In genomic region chr1:16716691-16717173, GRCh38 we compare ENCODE assay signal across 13 cellular contexts. TPM values are rescaled to one million over a fixed set of nuclear protein-coding genes. Genes with fewer than 3 reads are reported as not detected.
A peak's percentile ranks its signal among the peaks of the same experiment; 100 is the strongest.
DNase-seq lines count a peak whose midpoint lies in the region; ATAC-seq and TF ChIP-seq lines count a peak whose summit lies in the region.
"Had no signal": no experiment of that assay in that cellular context is flagged by ENCODE, and none has a peak within 500 bp of the region (broad histone marks: within the 10 kb centered on the region; RNA-seq: fewer than 3 reads in every experiment).

No MANE protein-coding gene starts in this region.

- H3K27me3 ChIP-seq in HCT116 (ENCODE audit: insufficient read depth, low read length) = no peaks in the 10 kb centered on the region
- H3K27me3 ChIP-seq in neuronal stem cell (ENCODE audit: control insufficient read depth in 3 of 3, insufficient read depth in 3 of 3, low read depth in 1 of 3, low read length in 3 of 3) = peaks cover 0 to 12% (median 0%) of the 10 kb centered on the region in 3 experiments
- H3K27me3 ChIP-seq: cardiac muscle cell had no signal

- H3K79me2 ChIP-seq in HCT116 (ENCODE audit: insufficient read depth, low read length) = no peaks in the 10 kb centered on the region

- no peaks in the 10 kb centered on the region for H4K20me1 ChIP-seq in HCT116 (ENCODE audit: insufficient read depth)

- H2BK120ac ChIP-seq in neuronal stem cell (ENCODE audit: low read depth, low read length) = peak overlapping the region; percentile 19

- H3K4me1 ChIP-seq in HCT116 (ENCODE audit: control insufficient read depth in 1 of 2, insufficient read depth in 2 of 2, low read length in 2 of 2) (peaks cover 4 to 7% of the 10 kb centered on the region in 2 experiments; a peak in 2 of 4 replicates), neuronal stem cell (ENCODE audit: control insufficient read depth in 2 of 2, insufficient read depth in 1 of 2, low read depth in 1 of 2, low read length in 2 of 2) (peaks cover 0 to 5% of the 10 kb centered on the region in 2 donors)

- no peak overlapping the region for H3K4ac ChIP-seq in neuronal stem cell (ENCODE audit: low read length)

- CTCF ChIA-PET in HCT116 (lab: Charles Lee) = interaction anchor here (0.7 to 1.6 kb wide), 3 partner anchors 9 to 17 kb away, joined by 3 to 4 read pairs (median 4); no protein-coding TSS in a partner anchor

- H3K14ac ChIP-seq in neuronal stem cell (ENCODE audit: low read length) = peak overlapping the region; percentile 2

- 0 out of 2 replicates have a peak, but pooled peaks have one; percentile 4 for ATAC-seq in HCT116
- no peak for ATAC-seq in HG02759 (IDR thresholded peaks at IDR 0.05; ENCODE audit: unreplicated experiment)
- ATAC-seq in HG02571 (IDR thresholded peaks at IDR 0.05; ENCODE audit: unreplicated experiment) = no peak
- ATAC-seq in GM21526 (IDR thresholded peaks at IDR 0.05; ENCODE audit: low FRiP score, unreplicated experiment) = no peak
- ATAC-seq: mucosa of descending colon had no signal

- H2BK12ac ChIP-seq in neuronal stem cell (ENCODE audit: low read length) = peak overlapping the region; percentile 23

- peak overlapping the region; percentile 74 for H3K18ac ChIP-seq in neuronal stem cell (ENCODE audit: low read length)

- intact Hi-C loops in HCT116 (cut with micrococcal nuclease) = no loop called here

- H3K36me3 ChIP-seq in HCT116 (ENCODE audit: control insufficient read depth in 1 of 2, insufficient read depth in 2 of 2, low read length in 2 of 2) (no peaks in the 10 kb centered on the region), neuronal stem cell (replicated peaks in 1 of 2; ENCODE audit: control insufficient read depth in 2 of 2, insufficient read depth in 2 of 2, low read length in 2 of 2) (no peaks in the 10 kb centered on the region)
- H3K36me3 ChIP-seq: cardiac muscle cell had no signal

- H3K4me2 ChIP-seq in HCT116 (ENCODE audit: low read length) = no peak overlapping the region
- H3K4me2 ChIP-seq in neuronal stem cell (ENCODE audit: insufficient read depth, low read length, poor library complexity, severe bottlenecking) = no peak overlapping the region

- no peak overlapping the region for H2AK5ac ChIP-seq in neuronal stem cell (ENCODE audit: low read depth, low read length)

- POLR2A ChIA-PET in HCT116 (lab: Charles Lee) = interaction anchor here (0.9 to 1.3 kb wide), 2 partner anchors 10 to 189 kb away, joined by 4 to 5 read pairs; no protein-coding TSS in a partner anchor

- TF ChIP-seq RAD21 in HCT116 (IDR thresholded peaks at IDR 0.05; ENCODE audit: low read depth) = no peak

- peak overlapping the region; percentile 4 for H2BK5ac ChIP-seq in neuronal stem cell (ENCODE audit: low read length)

- no TSS peak for BruUV-seq in HCT116 (replicated peaks; lab: Mats Ljungman, UMichigan)

- no peak overlapping the region for H3K4me3 ChIP-seq in HCT116 (replicated peaks in 1 of 2; ENCODE audit: low read depth in 1 of 2, low read length in 2 of 2)
- H3K4me3 ChIP-seq in coronary artery = no peak overlapping the region
- no peak overlapping the region for H3K4me3 ChIP-seq in neuronal stem cell (ENCODE audit: low read length in 2 of 2)
- H3K4me3 ChIP-seq: cardiac muscle cell, mucosa of descending colon had no signal

- H2AFZ ChIP-seq in HCT116 (ENCODE audit: low read depth, low read length, poor library complexity, severe bottlenecking) (no peak overlapping the region), neuronal stem cell (ENCODE audit: low read length) (no peak overlapping the region)

- H3K9ac ChIP-seq in HCT116 (ENCODE audit: low read length) (no peak overlapping the region), neuronal stem cell (ENCODE audit: low read depth, low read length, poor library complexity) (no peak overlapping the region)

- H3K79me1 ChIP-seq in neuronal stem cell (ENCODE audit: low read depth, low read length) = no peaks in the 10 kb centered on the region

- peak; percentile 30 for DNase-seq in D341Med (ENCODE audit: low spot score)
- no peak for DNase-seq in HCT116 (ENCODE audit: low read depth, low spot score)
- DNase-seq in coronary artery (ENCODE audit: low spot score) = peak; percentile 74
- no peak for DNase-seq in neuronal stem cell (ENCODE audit: low spot score)
- no peak for DNase-seq in NCI-H1417 (lab: John Stamatoyannopoulos, UW)
- DNase-seq: activated CD4-positive, CD25-positive, alpha-beta regulatory T cell; NCI-H1048 had no signal

- H3K27ac ChIP-seq in HCT116 (ENCODE audit: low read depth, low read length) (no peak overlapping the region; the same call in 1 of the 2 replicates), coronary artery (no peak overlapping the region), neuronal stem cell (replicated peaks; ENCODE audit: low read length) (no peak overlapping the region)

- TF ChIP-seq POLR2A in HCT116 (IDR thresholded peaks at IDR 0.05; ENCODE audit: borderline replicate concordance, extremely low read depth, insufficient read depth, insufficient read length) = no peak

- no peak overlapping the region for H4K91ac ChIP-seq in neuronal stem cell (ENCODE audit: low read depth, low read length, poor library complexity)

- peak overlapping the region; percentile 4 for H2BK15ac ChIP-seq in neuronal stem cell (ENCODE audit: low read length)

- no peak overlapping the region for H4K8ac ChIP-seq in neuronal stem cell (ENCODE audit: low read depth, low read length)

- WGBS in neuronal stem cell (ENCODE audit: extremely low coverage in 2 of 2, insufficient read length in 2 of 2, insufficient replicate concordance in 1 of 2), 2 donors = no CpG with 5 or more reads among the region's 3 CpGs

- RAD21 ChIA-PET in HCT116 (lab: Charles Lee; ENCODE audit: low non-redundant PET in 1 of 2, low total read pairs in 2 of 2, uncharacterized antibody in 2 of 2, unreplicated experiment in 2 of 2) = no interaction called here

- H3K23ac ChIP-seq in neuronal stem cell (ENCODE audit: low read depth, low read length, poor library complexity) = no peak overlapping the region

- H3K9me2 ChIP-seq in HCT116 (ENCODE audit: insufficient read depth) = no peaks in the 10 kb centered on the region

- H3K9me3 ChIP-seq in HCT116 (ENCODE audit: control insufficient read depth in 1 of 2, insufficient read depth in 1 of 2, low read depth in 1 of 2, low read length in 2 of 2) = no peaks in the 10 kb centered on the region
- no peaks in the 10 kb centered on the region for H3K9me3 ChIP-seq in neuronal stem cell (replicated peaks in 1 of 2; ENCODE audit: control insufficient read depth in 2 of 2, insufficient read depth in 1 of 2, low read depth in 1 of 2, low read length in 2 of 2)
- H3K9me3 ChIP-seq: mucosa of descending colon had no signal

- no peak for TF ChIP-seq CTCF in HCT116 (IDR thresholded peaks at IDR 0.05 in 2 of 3, conservative IDR thresholded peaks at IDR 0.05 in 1 of 3; ENCODE audit: borderline replicate concordance in 1 of 3, insufficient read depth in 1 of 3, low read depth in 2 of 3, low read length in 2 of 3)
- no peak for TF ChIP-seq CTCF in coronary artery (IDR thresholded peaks at IDR 0.05)

TF ChIP-seq in HCT116, 20 proteins besides CTCF, POLR2A, EP300 and RAD21:
- TF ChIP-seq ATF3 (IDR thresholded peaks at IDR 0.05) = no peak

RNA-seq across cellular contexts. Expression of gene RNU1-4, which starts 23.6 kb away (rescaled TPM):
- total RNA-seq in HCT116 (2021; ENCODE audit: unreplicated experiment) = 1,685 TPM
- polyA plus RNA-seq in HCT116 (2012) = 8.8 and 29.6 TPM in 2 replicates
- 14.3 TPM for polyA plus RNA-seq in neuronal stem cell (2013, experiment 1 of 2)
- polyA plus RNA-seq in neuronal stem cell (2013, experiment 2 of 2) = 15.9 TPM
- polyA plus RNA-seq: BJ, cardiac muscle cell had no signal

RNA-seq across cellular contexts. Expression of gene RNU1-3, which starts 50.0 kb away (rescaled TPM):
- total RNA-seq in HCT116 (2021; ENCODE audit: unreplicated experiment) = 1,685 TPM
- polyA plus RNA-seq in HCT116 (2012) = 8.8 and 29.6 TPM in 2 replicates
- 14.3 TPM for polyA plus RNA-seq in neuronal stem cell (2013, experiment 1 of 2)
- polyA plus RNA-seq in neuronal stem cell (2013, experiment 2 of 2) = 15.9 TPM
- polyA plus RNA-seq: BJ, cardiac muscle cell had no signal

Comparison
In these comparisons a context has a peak if more than half of its experiments do, and no peak if none do; other contexts are left out.
1. DNase-seq: peak in D341Med (single experiment) and coronary artery (single experiment); none in HCT116 (single experiment), neuronal stem cell (single experiment) and NCI-H1417 (0 of 3).